Comparison of ENCODE assay signal across 8 cellular contexts in genomic region chr3:142723968-142724681, GRCh38. TPM values are rescaled to one million over a fixed set of nuclear protein-coding genes. Genes with fewer than 3 reads are reported as not detected.
DNase-seq lines count a peak whose midpoint lies in the region; ATAC-seq, FAIRE-seq and TF ChIP-seq lines count a peak whose summit lies in the region.

Gene TRPC1, plus strand, starts transcription at chr3:142724034. Its CDS starts 526 bp downstream, at chr3:142724560.

- H3K36me3 Mint-ChIP-seq in IgD-negative memory B cell = peaks cover 3% of the 10 kb centered on the region

- peak within 1 kb of the TSS; percentile 100 for H3K4me3 ChIP-seq in RWPE2 (ENCODE audit: severe bottlenecking)
- H3K4me3 ChIP-seq in neuron (ENCODE audit: low read length) = peak within 1 kb of the TSS; percentile 90
- peak within 1 kb of the TSS; percentile 83 to 97 (median 84) for H3K4me3 ChIP-seq in subcutaneous abdominal adipose tissue (ENCODE audit: low read depth in 1 of 5, low read length in 5 of 5)

- H3K4me1 Mint-ChIP-seq in IgD-negative memory B cell = peaks cover 2 to 4% (median 4%) of the 10 kb centered on the region in 3 donors

- H3K9ac ChIP-seq in subcutaneous abdominal adipose tissue (ENCODE audit: low read length in 5 of 5) = peak within 1 kb of the TSS; percentile 38 to 79 (median 68)

- peak within 1 kb of the TSS; percentile 15 to 86 (median 76) for H3K27ac Mint-ChIP-seq in IgD-negative memory B cell

- H3K27ac ChIP-seq in RWPE2 (ENCODE audit: poor library complexity, severe bottlenecking) (peak within 1 kb of the TSS; percentile 37), subcutaneous abdominal adipose tissue (ENCODE audit: low read depth, low read length) (peak within 1 kb of the TSS; percentile 54)

- no peaks in the 10 kb centered on the region for H3K27me3 ChIP-seq in RWPE2 (ENCODE audit: insufficient read depth, poor library complexity, severe bottlenecking)
- H3K27me3 ChIP-seq in neuron (ENCODE audit: insufficient read depth, low read length) = no peaks in the 10 kb centered on the region
- no peaks in the 10 kb centered on the region for H3K27me3 ChIP-seq in subcutaneous abdominal adipose tissue (ENCODE audit: control insufficient read depth in 5 of 5, insufficient read depth in 4 of 5, low read length in 5 of 5)

- FAIRE-seq in frontal cortex (lab: Jason Lieb, UNC) = no peak

- H2AFZ ChIP-seq in neuron (ENCODE audit: low read depth, low read length) = peak within 1 kb of the TSS; percentile 49

- TF ChIP-seq CTCF in RWPE2 (IDR thresholded peaks at IDR 0.05; ENCODE audit: poor library complexity, severe bottlenecking) = no peak

- no peaks in the 10 kb centered on the region for H3K36me3 ChIP-seq in RWPE2 (ENCODE audit: low read depth)
- peaks cover 5% of the 10 kb centered on the region for H3K36me3 ChIP-seq in neuron (ENCODE audit: insufficient read depth, low read length)
- no peaks in the 10 kb centered on the region for H3K36me3 ChIP-seq in subcutaneous abdominal adipose tissue (ENCODE audit: control insufficient read depth in 5 of 5, insufficient read depth in 5 of 5, low read length in 5 of 5)

- peaks cover 13% of the 10 kb centered on the region for H3K4me1 ChIP-seq in RWPE2 (ENCODE audit: insufficient read depth, poor library complexity, severe bottlenecking)
- H3K4me1 ChIP-seq in neuron (ENCODE audit: insufficient read depth, low read length) = peaks cover 18% of the 10 kb centered on the region
- peaks cover 0 to 14% (median 13%) of the 10 kb centered on the region in 5 donors for H3K4me1 ChIP-seq in subcutaneous abdominal adipose tissue (ENCODE audit: control insufficient read depth in 5 of 5, insufficient read depth in 5 of 5, low read length in 5 of 5)

- H3K4me3 Mint-ChIP-seq in IgD-negative memory B cell = peak within 1 kb of the TSS; percentile 80 to 95 (median 90)

- ATAC-seq in GM21619 (IDR thresholded peaks at IDR 0.05; ENCODE audit: unreplicated experiment) = peak; percentile 93
- ATAC-seq in RWPE2 (ENCODE audit: low read depth) = peak; percentile 81

- peaks cover 18% of the 10 kb centered on the region for H3K27me3 Mint-ChIP-seq in IgD-negative memory B cell

- H3K9me3 ChIP-seq in RWPE2 (ENCODE audit: severe bottlenecking) (peaks cover 2% of the 10 kb centered on the region), neuron (ENCODE audit: low read length) (no peaks in the 10 kb centered on the region), subcutaneous abdominal adipose tissue (ENCODE audit: control insufficient read depth in 5 of 5, low read length in 5 of 5) (peaks cover 0 to 2% (median 0%) of the 10 kb centered on the region in 5 donors)

- DNase-seq in DMS79 treated with DMSO at 0.1 percent for 48 hours (lab: John Stamatoyannopoulos, UW) = peak; percentile 76
- DNase-seq in RWPE2 (ENCODE audit: low spot score) = peak; percentile 67
- DNase-seq in activated gamma-delta T cell (lab: John Stamatoyannopoulos, UW) = peak; percentile 47
- DNase-seq in frontal cortex (ENCODE audit: low spot score in 2 of 2) = peak; percentile 91 to 93

- H3K9me3 Mint-ChIP-seq in IgD-negative memory B cell = peaks cover 0 to 6% (median 2%) of the 10 kb centered on the region in 3 donors

RNA-seq across cellular contexts. Expression of gene TRPC1, which starts in this region (rescaled TPM):
- 0.45 TPM for polyA plus RNA-seq in IgD-negative memory B cell
- 161 TPM for total RNA-seq in frontal cortex

Comparison
In these comparisons a context has a peak if more than half of its experiments do, and no peak if none do; other contexts are left out.
1. Peak in every context shown above with its lines: DNase-seq, ATAC-seq, H3K4me3 ChIP-seq and H3K27ac ChIP-seq.